34 cellular contexts compared by ENCODE assay signal in genomic region chr10:46239999-46240683, GRCh38. TPM values are rescaled to one million over a fixed set of nuclear protein-coding genes. Genes with fewer than 3 reads are reported as not detected.
DNase-seq lines count a peak whose midpoint lies in the region; ATAC-seq and TF ChIP-seq lines count a peak whose summit lies in the region.
"Had no signal": no experiment of that assay in that cellular context is flagged by ENCODE, and none has a peak within 500 bp of the region (broad histone marks: within the 10 kb centered on the region; RNA-seq: fewer than 3 reads in every experiment).

No MANE protein-coding gene starts in this region.

- H3K4me1 ChIP-seq in heart right ventricle (no peaks in the 10 kb centered on the region), Peyer's patch (no peaks in the 10 kb centered on the region), endodermal cell (ENCODE audit: control insufficient read depth, insufficient read depth, low read length) (no peaks in the 10 kb centered on the region), esophagus squamous epithelium (no peaks in the 10 kb centered on the region)
- H3K4me1 ChIP-seq: body of pancreas, left lung, prostate gland, sigmoid colon, upper lobe of left lung had no signal

- ATAC-seq in heart right ventricle (no peak), HG02623 (IDR thresholded peaks at IDR 0.05; ENCODE audit: unreplicated experiment) (no peak)
- ATAC-seq in stimulated activated effector memory CD8-positive, alpha-beta T cell treated with anti-CD3 and anti-CD28 coated beads, Interleukin-12 subunit alpha, Interleukin-12 subunit beta, amount 100 ng/mL, for 72 hours, result no peak
- ATAC-seq: body of pancreas, HCT116, left lung had no signal

- peaks cover 4% of the 10 kb centered on the region for H3K9me3 Mint-ChIP-seq in endodermal cell
- peaks cover 7% of the 10 kb centered on the region for H3K9me3 Mint-ChIP-seq in stimulated activated effector memory CD8-positive, alpha-beta T cell treated with anti-CD3 and anti-CD28 coated beads, Interleukin-12 subunit alpha, Interleukin-12 subunit beta, amount 100 ng/mL, for 72 hours

- 66 to 93% methylated on average over 2 of the region's 2 CpGs for WGBS in heart right ventricle, 2 donors
- 68 to 75% methylated on average over 2 of the region's 2 CpGs for WGBS in endodermal cell (ENCODE audit: insufficient coverage in 1 of 2, insufficient read length in 1 of 2), 2 experiments
- 78 to 90% methylated on average over 1 to 2 of the region's 2 CpGs for WGBS in esophagus squamous epithelium, 2 donors

- intact Hi-C loops in cardiac septum (cut with DNase I), result no loop called here
- intact Hi-C loops in heart right ventricle (cut with DNase I), result no loop called here
- intact Hi-C loops in esophagus squamous epithelium (cut with DNase I), result no loop called here

- H3K27me3 Mint-ChIP-seq in endodermal cell (ENCODE audit: insufficient read depth), result no peaks in the 10 kb centered on the region
- H3K27me3 Mint-ChIP-seq: activated CD8-positive, alpha-beta T cell treated with anti-CD3 and anti-CD28 coated beads for 36 hours had no signal

- H3K27me3 ChIP-seq in heart right ventricle (peaks cover 0 to 9% (median 0%) of the 10 kb centered on the region in 7 donors), Peyer's patch (no peaks in the 10 kb centered on the region), endodermal cell (ENCODE audit: control insufficient read depth, insufficient read depth, low read length, poor library complexity, severe bottlenecking) (no peaks in the 10 kb centered on the region), esophagus squamous epithelium (no peaks in the 10 kb centered on the region)
- H3K27me3 ChIP-seq: body of pancreas, left lung, neutrophil, sigmoid colon, upper lobe of left lung had no signal

- H3K4me3 ChIP-seq in heart right ventricle, result no peak overlapping the region
- H3K4me3 ChIP-seq in Peyer's patch, result no peak overlapping the region
- no peak overlapping the region for H3K4me3 ChIP-seq in endodermal cell (ENCODE audit: low read length)
- H3K4me3 ChIP-seq in esophagus squamous epithelium, result no peak overlapping the region
- H3K4me3 ChIP-seq: body of pancreas, left lung, PC-9, prostate gland, sigmoid colon, upper lobe of left lung had no signal

- H3K4me3 Mint-ChIP-seq in endodermal cell, result no peak overlapping the region
- no peak overlapping the region for H3K4me3 Mint-ChIP-seq in stimulated activated effector memory CD8-positive, alpha-beta T cell treated with anti-CD3 and anti-CD28 coated beads, Interleukin-12 subunit alpha, Interleukin-12 subunit beta, amount 100 ng/mL, for 72 hours
- H3K4me3 Mint-ChIP-seq: activated CD8-positive, alpha-beta T cell treated with anti-CD3 and anti-CD28 coated beads for 36 hours; T-helper 2 cell treated with Interferon-gamma antibody and Interleukin-4, amounts not matched to agents 5 μg/mL and 100 μg/mL, for 36 hours had no signal

- H3K27ac ChIP-seq in heart right ventricle, result no peak overlapping the region
- H3K27ac ChIP-seq in Peyer's patch, result no peak overlapping the region
- no peak overlapping the region for H3K27ac ChIP-seq in endodermal cell (ENCODE audit: low read depth, low read length)
- H3K27ac ChIP-seq in esophagus squamous epithelium, result no peak overlapping the region
- H3K27ac ChIP-seq: body of pancreas, epithelial cell of prostate, left lung, neutrophil, PC-9, prostate gland, sigmoid colon, upper lobe of left lung had no signal

- no peaks in the 10 kb centered on the region for H3K36me3 Mint-ChIP-seq in endodermal cell (ENCODE audit: low read depth)
- H3K36me3 Mint-ChIP-seq in stimulated activated effector memory CD8-positive, alpha-beta T cell treated with anti-CD3 and anti-CD28 coated beads, Interleukin-12 subunit alpha, Interleukin-12 subunit beta, amount 100 ng/mL, for 72 hours, result peaks cover 5% of the 10 kb centered on the region

- H3K36me3 ChIP-seq in heart right ventricle, result no peaks in the 10 kb centered on the region
- no peaks in the 10 kb centered on the region for H3K36me3 ChIP-seq in Peyer's patch
- H3K36me3 ChIP-seq in endodermal cell (ENCODE audit: control insufficient read depth, insufficient read depth, low read length), result no peaks in the 10 kb centered on the region
- H3K36me3 ChIP-seq in esophagus squamous epithelium, result no peaks in the 10 kb centered on the region
- H3K36me3 ChIP-seq: left lung, neutrophil, prostate gland, sigmoid colon, upper lobe of left lung had no signal

- DNase-seq in cardiac septum (ENCODE audit: low spot score) (peak; percentile 19), heart right ventricle (no peak), Peyer's patch (peak in 2 of 3 donors; percentile 10 to 11), endodermal cell (peak; percentile 32), esophagus squamous epithelium (lab: John Stamatoyannopoulos, UW) (no peak)
- DNase-seq in stimulated activated effector memory CD8-positive, alpha-beta T cell treated with anti-CD3 and anti-CD28 coated beads, Interleukin-12 subunit alpha, Interleukin-12 subunit beta, amount 100 ng/mL, for 72 hours (ENCODE audit: low spot score in 2 of 2), result peak in 1 of 2 donors; percentile 43
- no peak for DNase-seq in stimulated activated CD4-positive, alpha-beta T cell treated with anti-CD3 and anti-CD28 coated beads, Interleukin-15, amount 100 ng/mL, for 24 hours
- DNase-seq: activated CD4-positive, alpha-beta T cell treated with anti-CD3 and anti-CD28 coated beads for 1 hour; activated CD8-positive, alpha-beta T cell treated with anti-CD3 and anti-CD28 coated beads for 36 hours; activated naive CD4-positive, alpha-beta T cell; body of pancreas; DMS153; left lung; mesendoderm; NCI-H146; NCI-H2107; NCI-H345; NCI-H69; SHP77; sigmoid colon; stimulated activated CD4-positive, alpha-beta T cell treated with anti-CD3 and anti-CD28 coated beads, Interleukin-4, amount 100 ng/mL, for 24 hours had no signal

- no peak overlapping the region for H3K9ac ChIP-seq in endodermal cell (ENCODE audit: extremely low read depth, low read length, poor library complexity, severe bottlenecking)

- H3K27ac Mint-ChIP-seq in endodermal cell, result no peak overlapping the region
- peak overlapping the region; percentile 79 for H3K27ac Mint-ChIP-seq in stimulated activated effector memory CD8-positive, alpha-beta T cell treated with anti-CD3 and anti-CD28 coated beads, Interleukin-12 subunit alpha, Interleukin-12 subunit beta, amount 100 ng/mL, for 72 hours
- H3K27ac Mint-ChIP-seq: T-helper 2 cell treated with Interferon-gamma antibody and Interleukin-4, amounts not matched to agents 5 μg/mL and 100 μg/mL, for 36 hours had no signal

- H3K4me1 Mint-ChIP-seq in endodermal cell, result no peaks in the 10 kb centered on the region
- peaks cover 36% of the 10 kb centered on the region for H3K4me1 Mint-ChIP-seq in stimulated activated effector memory CD8-positive, alpha-beta T cell treated with anti-CD3 and anti-CD28 coated beads, Interleukin-12 subunit alpha, Interleukin-12 subunit beta, amount 100 ng/mL, for 72 hours

- TF ChIP-seq CTCF in heart right ventricle (IDR thresholded peaks at IDR 0.05) (no peak), Peyer's patch (IDR thresholded peaks at IDR 0.05) (no peak), endodermal cell (conservative IDR thresholded peaks at IDR 0.05) (no peak), esophagus squamous epithelium (IDR thresholded peaks at IDR 0.05) (no peak)

- peaks cover 0 to 14% (median 0%) of the 10 kb centered on the region in 11 donors for H3K9me3 ChIP-seq in heart right ventricle
- no peaks in the 10 kb centered on the region for H3K9me3 ChIP-seq in Peyer's patch
- H3K9me3 ChIP-seq in endodermal cell (ENCODE audit: control insufficient read depth, low read length), result no peaks in the 10 kb centered on the region
- H3K9me3 ChIP-seq in esophagus squamous epithelium, result peaks cover 0 to 5% (median 0%) of the 10 kb centered on the region in 3 donors
- H3K9me3 ChIP-seq: body of pancreas, neutrophil, prostate gland had no signal

- TF ChIP-seq POLR2A in Peyer's patch (IDR thresholded peaks at IDR 0.05) (no peak), esophagus squamous epithelium (IDR thresholded peaks at IDR 0.05) (no peak)

RNA-seq across cellular contexts. Expression of gene ANTXRL, which starts 46.7 kb away (rescaled TPM):
- not detected for total RNA-seq in cardiac septum
- 1 to 10 TPM in 1 of 10 donors, under 1 TPM in 2, not detected in 7; 0.27 to 1.1 (median 0.49) TPM for total RNA-seq in heart right ventricle
- polyA plus RNA-seq in heart right ventricle, result 1 to 10 TPM in 1 of 2 donors, under 1 TPM in 1; 0.22 to 6.3 TPM
- not detected for total RNA-seq in Peyer's patch
- total RNA-seq in endodermal cell, result not detected
- polyA plus RNA-seq in endodermal cell (2013, experiment 1 of 2), result not detected
- polyA plus RNA-seq in endodermal cell (2013, experiment 2 of 2), result not detected
- total RNA-seq in esophagus squamous epithelium, result not detected
- total RNA-seq: activated CD8-positive, alpha-beta T cell treated with anti-CD3 and anti-CD28 coated beads for 36 hours; body of pancreas; cerebellum; G401; left lung; LHCN-M2; sigmoid colon; subcutaneous adipose tissue; upper lobe of left lung had no signal
- polyA plus RNA-seq: BJ, sigmoid colon had no signal

Comparison
In these comparisons a context has a peak if more than half of its experiments do, and no peak if none do; other contexts are left out.
1. DNase-seq: peak in cardiac septum (single experiment), Peyer's patch (2 of 3) and endodermal cell (single experiment); none in heart right ventricle (0 of 2), esophagus squamous epithelium (single experiment) and stimulated activated CD4-positive, alpha-beta T cell treated with anti-CD3 and anti-CD28 coated beads, Interleukin-15, amount 100 ng/mL, for 24 hours (single experiment).